Comparison of ENCODE assay signal across 24 cellular contexts in the genomic region with DNA sequence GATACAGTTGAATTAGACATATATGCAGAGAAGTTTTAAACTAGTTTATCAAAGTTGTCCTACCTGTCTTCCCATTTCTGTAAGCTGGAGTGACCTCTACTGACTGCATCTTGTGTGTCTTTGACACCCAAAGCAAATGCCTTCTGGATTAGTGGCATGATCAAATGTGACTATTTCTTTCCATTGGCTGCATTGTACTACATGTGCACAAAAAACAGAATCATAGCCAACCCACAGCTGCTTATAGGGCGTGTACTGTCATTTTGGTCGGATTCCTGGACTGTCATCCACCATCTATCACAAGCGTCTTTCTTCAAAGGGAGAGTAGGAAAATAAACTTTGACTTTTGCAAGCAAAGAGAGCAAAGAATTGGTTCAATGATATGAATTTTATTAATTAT.
"Had no signal": no experiment of that assay in that cellular context is flagged by ENCODE, and none has a peak within 500 bp of the region (broad histone marks: within the 10 kb centered on the region; RNA-seq: fewer than 3 reads in every experiment).

No MANE protein-coding gene starts in this region.

- H3K27me3 ChIP-seq: neutrophil, right lobe of liver, stomach, thyroid gland, tibial nerve, upper lobe of left lung, vagina had no signal

- H2AFZ ChIP-seq: parathyroid adenoma had no signal

- H3K9ac ChIP-seq: parathyroid adenoma had no signal

- H3K4me3 ChIP-seq: psoas muscle, right lobe of liver, stomach, thoracic aorta, thyroid gland, tibial nerve, upper lobe of left lung, vagina had no signal

- H3K27ac ChIP-seq: neutrophil, parathyroid adenoma, psoas muscle, right lobe of liver, stomach, thoracic aorta, thyroid gland, tibial nerve, upper lobe of left lung, vagina had no signal

- H3K4me1 ChIP-seq: parathyroid adenoma, right lobe of liver, stomach, tibial nerve, upper lobe of left lung, vagina had no signal

- H3K9me3 ChIP-seq: neutrophil, psoas muscle, right lobe of liver, stomach, thoracic aorta, thyroid gland, tibial nerve, upper lobe of left lung, vagina had no signal

- H3K36me3 ChIP-seq: neutrophil, right lobe of liver, stomach, thoracic aorta, thyroid gland, tibial nerve, upper lobe of left lung, vagina had no signal

- ATAC-seq: naive thymus-derived CD8-positive, alpha-beta T cell; natural killer cell treated with Interleukin-12 subunit alpha and Interleukin-12 subunit beta and Interleukin-15 and Interleukin-18, amount 100 ng/mL, for 72 hours; psoas muscle; right cardiac atrium; right lobe of liver; stimulated activated naive B cell treated with anti-CD40 and anti-IgM and Interleukin-4, amounts not matched to agents 10 μg/mL and 1 μg/mL and 100 μg/mL, for 72 hours had no signal

- H3K79me2 ChIP-seq: parathyroid adenoma had no signal

- DNase-seq: naive thymus-derived CD8-positive, alpha-beta T cell; nephron progenitor cell; nucleus accumbens; posterior cingulate gyrus; psoas muscle; right cardiac atrium; right lobe of liver; small intestine; stimulated activated CD4-positive, alpha-beta T cell treated with anti-CD3 and anti-CD28 coated beads, Interleukin-15, amount 100 ng/mL, for 24 hours; stimulated activated CD4-positive, alpha-beta T cell treated with anti-CD3 and anti-CD28 coated beads, Interleukin-2, amount 100 ng/mL, for 24 hours; stimulated activated CD4-positive, alpha-beta T cell treated with anti-CD3 and anti-CD28 coated beads, Interleukin-2, amount 100 ng/mL, for 48 hours; stimulated activated CD4-positive, alpha-beta T cell treated with anti-CD3 and anti-CD28 coated beads, Interleukin-4, amount 100 ng/mL, for 24 hours; stimulated activated naive B cell treated with anti-CD40 and anti-IgM and Interleukin-4, amounts not matched to agents 10 μg/mL and 1 μg/mL and 100 μg/mL, for 72 hours; stimulated activated naive CD4-positive, alpha-beta T cell treated with Interleukin-2 at 50 U/mL for 16 hours; stomach; thyroid gland; trophoblast cell; upper lobe of left lung had no signal
